8 cellular contexts compared by ENCODE assay signal in genomic region chr15:75198560-75199346, GRCh38. TPM values are rescaled to one million over a fixed set of nuclear protein-coding genes. Genes with fewer than 3 reads are reported as not detected.
A peak's percentile ranks its signal among the peaks of the same experiment; 100 is the strongest.
DNase-seq lines count a peak whose midpoint lies in the region; ATAC-seq, FAIRE-seq and TF ChIP-seq lines count a peak whose summit lies in the region.
"Had no signal": no experiment of that assay in that cellular context is flagged by ENCODE, and none has a peak within 500 bp of the region (broad histone marks: within the 10 kb centered on the region; RNA-seq: fewer than 3 reads in every experiment).

No MANE protein-coding gene starts in this region.

- peak; percentile 94 for FAIRE-seq in G401.6 (lab: Jason Lieb, UNC)

- H3K27ac Mint-ChIP-seq in HFFc6, result no peak overlapping the region

- H3K36me3 Mint-ChIP-seq in HFFc6 (ENCODE audit: low read depth), result no peaks in the 10 kb centered on the region

- peaks cover 14% of the 10 kb centered on the region for H3K27me3 Mint-ChIP-seq in HFFc6 (ENCODE audit: insufficient read depth)

- no peaks in the 10 kb centered on the region for H3K9me3 Mint-ChIP-seq in HFFc6

- peaks cover 15% of the 10 kb centered on the region for H3K4me1 Mint-ChIP-seq in HFFc6 (ENCODE audit: low read depth)

- TF ChIP-seq CTCF in HFFc6 (IDR thresholded peaks at IDR 0.05), result no peak

- ATAC-seq in HG02571 (IDR thresholded peaks at IDR 0.05; ENCODE audit: unreplicated experiment) (no peak), GM19397 (IDR thresholded peaks at IDR 0.05; ENCODE audit: unreplicated experiment) (no peak)

- H3K4me3 Mint-ChIP-seq in HFFc6, result no peak overlapping the region

- DNase-seq in HFFc6 (peak; percentile 42), SK-MEL-5 (ENCODE audit: low read depth, low spot score) (peak; percentile 62), kidney glomerular epithelial cell (lab: John Stamatoyannopoulos, UW) (peak; percentile 4), NCI-H187 treated with DMSO at 0.1 percent for 48 hours (lab: John Stamatoyannopoulos, UW) (no peak)

- in situ Hi-C loops in SK-MEL-5 (cut with HindIII; ENCODE audit: low pct_unique_long_range_greater_than_20kb, low sequenced_read_pairs), result no loop called here

RNA-seq across cellular contexts. Expression of gene C15orf39, which starts 2.9 kb away (rescaled TPM):
- total RNA-seq in HFFc6 (2021; fragmentation: NEBNext Ultra II Directional; extraction: Animal tissue kit (Norgen Biotek cat#: 25700)), result 10 to 100 TPM in 5 of 6 experiments, 1 to 10 TPM in 1; 8.8 to 14.8 (median 12.0) TPM
- 10.1 and 12.6 TPM in 2 replicates for total RNA-seq in SK-MEL-5 (2014; rRNA removed; shearing (Covaris generic))
- 27.2 and 47.2 TPM in 2 replicates for polyA plus RNA-seq in SK-MEL-5 (2015; cell fraction: cytosol; rRNA removed)
- polyA plus RNA-seq in SK-MEL-5 (2015; cell fraction: nucleus; rRNA removed), result 7.8 and 9.2 TPM in 2 replicates

RNA-seq across cellular contexts. Expression of gene GOLGA6C, which starts 59.4 kb away (rescaled TPM):
- not detected for total RNA-seq in HFFc6 (2021; fragmentation: NEBNext Ultra II Directional; extraction: Animal tissue kit (Norgen Biotek cat#: 25700))
- total RNA-seq in SK-MEL-5 (2014; rRNA removed; shearing (Covaris generic)), result not detected in 2 replicates
- not detected in 2 replicates for polyA plus RNA-seq in SK-MEL-5 (2015; cell fraction: cytosol; rRNA removed)
- polyA plus RNA-seq in SK-MEL-5 (2015; cell fraction: nucleus; rRNA removed), result not detected in 2 replicates
- total RNA-seq: Peyer's patch had no signal
